30 cellular contexts compared by ENCODE assay signal in genomic region chr17:76667786-76668453, GRCh38. TPM values are rescaled to one million over a fixed set of nuclear protein-coding genes. Genes with fewer than 3 reads are reported as not detected.
A peak's percentile ranks its signal among the peaks of the same experiment; 100 is the strongest.
DNase-seq lines count a peak whose midpoint lies in the region; FAIRE-seq and TF ChIP-seq lines count a peak whose summit lies in the region.
"Had no signal": no experiment of that assay in that cellular context is flagged by ENCODE, and none has a peak within 500 bp of the region (broad histone marks: within the 10 kb centered on the region; RNA-seq: fewer than 3 reads in every experiment).

No MANE protein-coding gene starts in this region.

- dilution Hi-C loops in keratinocyte (cut with MboI; ENCODE audit: extremely low pct_ligation_motif_present, low sequenced_read_pairs), result no loop called here

- WGBS in thyroid gland, 2 donors, result 55 to 56% methylated on average over 14 of the region's 14 CpGs

- no peak overlapping the region for H3K4me3 Mint-ChIP-seq in activated naive CD4-positive, alpha-beta T cell treated with anti-CD3 and anti-CD28 coated beads, Interleukin-2, amount 50 U/mL, for 24 hours
- H3K4me3 Mint-ChIP-seq in activated naive CD4-positive, alpha-beta T cell treated with anti-CD3 and anti-CD28 coated beads, Interleukin-2, amount 10 ng/mL, durations not matched to agents 7 days and 5 days, result no peak overlapping the region
- no peak overlapping the region for H3K4me3 Mint-ChIP-seq in T-helper 2 cell treated with Interferon-gamma antibody and Interleukin-4, amounts not matched to agents 5 μg/mL and 100 μg/mL, for 36 hours
- H3K4me3 Mint-ChIP-seq: activated CD4-positive, alpha-beta memory T cell treated with anti-CD3 and anti-CD28 coated beads, Interleukin-2, amount 10 ng/mL, durations not matched to agents 7 days and 5 days; nephron; stimulated activated naive CD8-positive, alpha-beta T cell treated with anti-CD3 and anti-CD28 coated beads, Interleukin-15, Interleukin-2, amounts not matched to agents 100 ng/mL and 50 ng/mL, for 24 hours had no signal

- FAIRE-seq in bronchial epithelial cell (lab: Jason Lieb, UNC) (no peak), keratinocyte (lab: Jason Lieb, UNC) (no peak)
- FAIRE-seq: A204.1, HTR-8/SVneo, pancreas had no signal

- no peaks in the 10 kb centered on the region for H3K36me3 ChIP-seq in bronchial epithelial cell (ENCODE audit: control insufficient read depth, insufficient read depth, low read length)
- H3K36me3 ChIP-seq in keratinocyte (ENCODE audit: control insufficient read depth in 2 of 2, extremely low read depth in 1 of 2, insufficient read depth in 2 of 2, low read length in 2 of 2), result no peaks in the 10 kb centered on the region
- H3K36me3 ChIP-seq in thyroid gland, result no peaks in the 10 kb centered on the region
- H3K36me3 ChIP-seq: breast epithelium, colonic mucosa, heart right ventricle, MG63, pancreas, vagina had no signal

- no peaks in the 10 kb centered on the region for H3K9me3 Mint-ChIP-seq in activated naive CD4-positive, alpha-beta T cell treated with anti-CD3 and anti-CD28 coated beads, Interleukin-2, amount 50 U/mL, for 24 hours
- H3K9me3 Mint-ChIP-seq in activated naive CD4-positive, alpha-beta T cell treated with anti-CD3 and anti-CD28 coated beads, Interleukin-2, amount 10 ng/mL, durations not matched to agents 7 days and 5 days, result peaks cover 2% of the 10 kb centered on the region
- H3K9me3 Mint-ChIP-seq in T-helper 2 cell treated with Interferon-gamma antibody and Interleukin-4, amounts not matched to agents 5 μg/mL and 100 μg/mL, for 36 hours, result peaks cover 4% of the 10 kb centered on the region
- H3K9me3 Mint-ChIP-seq: activated CD4-positive, alpha-beta memory T cell treated with anti-CD3 and anti-CD28 coated beads, Interleukin-2, amount 10 ng/mL, durations not matched to agents 7 days and 5 days; nephron; stimulated activated naive CD8-positive, alpha-beta T cell treated with anti-CD3 and anti-CD28 coated beads, Interleukin-15, Interleukin-2, amounts not matched to agents 100 ng/mL and 50 ng/mL, for 24 hours had no signal

- no peak overlapping the region for H3K4me3 ChIP-seq in bronchial epithelial cell (ENCODE audit: low read depth, low read length)
- no peak overlapping the region for H3K4me3 ChIP-seq in keratinocyte (ENCODE audit: control insufficient read depth in 2 of 3, extremely low read depth in 1 of 3, insufficient read depth in 2 of 3, low read depth in 1 of 3, low read length in 3 of 3)
- no peak overlapping the region for H3K4me3 ChIP-seq in thyroid gland (replicated peaks in 1 of 3)
- H3K4me3 ChIP-seq: breast epithelium, colonic mucosa, heart right ventricle, MG63, mucosa of descending colon, pancreas, PC-9, smooth muscle cell, testis, vagina had no signal

- CTCF ChIA-PET in activated naive CD4-positive, alpha-beta T cell treated with anti-CD3 and anti-CD28 coated beads, Interleukin-2, amount 10 ng/mL, durations not matched to agents 7 days and 5 days (lab: Charles Lee), result interaction anchor here (0.6 to 0.7 kb wide), 2 partner anchors 16 to 45 kb away, joined by 3 read pairs; no protein-coding TSS in a partner anchor

- H4K20me1 ChIP-seq in keratinocyte (ENCODE audit: control insufficient read depth, extremely low read depth, insufficient read depth, low read length), result no peaks in the 10 kb centered on the region

- no peaks in the 10 kb centered on the region for H3K27me3 ChIP-seq in bronchial epithelial cell (ENCODE audit: control insufficient read depth, insufficient read depth, low read length)
- no peaks in the 10 kb centered on the region for H3K27me3 ChIP-seq in keratinocyte (ENCODE audit: control insufficient read depth, extremely low read depth, insufficient read depth, low read length)
- no peaks in the 10 kb centered on the region for H3K27me3 ChIP-seq in thyroid gland
- H3K27me3 ChIP-seq: breast epithelium, colonic mucosa, MG63, pancreas, testis, vagina had no signal

- peak overlapping the region; percentile 55 for H3K27ac Mint-ChIP-seq in activated naive CD4-positive, alpha-beta T cell treated with anti-CD3 and anti-CD28 coated beads, Interleukin-2, amount 50 U/mL, for 24 hours
- H3K27ac Mint-ChIP-seq in activated naive CD4-positive, alpha-beta T cell treated with anti-CD3 and anti-CD28 coated beads, Interleukin-2, amount 10 ng/mL, durations not matched to agents 7 days and 5 days, result no peak overlapping the region
- H3K27ac Mint-ChIP-seq in T-helper 2 cell treated with Interferon-gamma antibody and Interleukin-4, amounts not matched to agents 5 μg/mL and 100 μg/mL, for 36 hours, result no peak overlapping the region
- H3K27ac Mint-ChIP-seq: activated CD4-positive, alpha-beta memory T cell treated with anti-CD3 and anti-CD28 coated beads, Interleukin-2, amount 10 ng/mL, durations not matched to agents 7 days and 5 days; stimulated activated naive CD8-positive, alpha-beta T cell treated with anti-CD3 and anti-CD28 coated beads, Interleukin-15, Interleukin-2, amounts not matched to agents 100 ng/mL and 50 ng/mL, for 24 hours had no signal

- peaks cover 36% of the 10 kb centered on the region for H3K4me1 Mint-ChIP-seq in activated naive CD4-positive, alpha-beta T cell treated with anti-CD3 and anti-CD28 coated beads, Interleukin-2, amount 50 U/mL, for 24 hours
- peaks cover 29% of the 10 kb centered on the region for H3K4me1 Mint-ChIP-seq in activated naive CD4-positive, alpha-beta T cell treated with anti-CD3 and anti-CD28 coated beads, Interleukin-2, amount 10 ng/mL, durations not matched to agents 7 days and 5 days
- peaks cover 18% of the 10 kb centered on the region for H3K4me1 Mint-ChIP-seq in T-helper 2 cell treated with Interferon-gamma antibody and Interleukin-4, amounts not matched to agents 5 μg/mL and 100 μg/mL, for 36 hours (ENCODE audit: low read depth)

- peak overlapping the region; percentile 75 for H2AFZ ChIP-seq in keratinocyte (ENCODE audit: control insufficient read depth, low read length)
- H2AFZ ChIP-seq: PC-9 had no signal

- H3K36me3 Mint-ChIP-seq in activated naive CD4-positive, alpha-beta T cell treated with anti-CD3 and anti-CD28 coated beads, Interleukin-2, amount 50 U/mL, for 24 hours, result no peaks in the 10 kb centered on the region
- peaks cover 4% of the 10 kb centered on the region for H3K36me3 Mint-ChIP-seq in activated naive CD4-positive, alpha-beta T cell treated with anti-CD3 and anti-CD28 coated beads, Interleukin-2, amount 10 ng/mL, durations not matched to agents 7 days and 5 days
- H3K36me3 Mint-ChIP-seq in T-helper 2 cell treated with Interferon-gamma antibody and Interleukin-4, amounts not matched to agents 5 μg/mL and 100 μg/mL, for 36 hours (ENCODE audit: low read depth), result peaks cover 3% of the 10 kb centered on the region

- TF ChIP-seq CTCF in bronchial epithelial cell (IDR thresholded peaks at IDR 0.05; ENCODE audit: insufficient read depth, low read length, severe bottlenecking), result no peak
- TF ChIP-seq CTCF in keratinocyte (optimal IDR thresholded peaks at IDR 0.05 in 1 of 3, IDR thresholded peaks at IDR 0.05 in 1 of 3, conservative IDR thresholded peaks at IDR 0.05 in 1 of 3; ENCODE audit: extremely low read depth in 1 of 3, insufficient read depth in 2 of 3, low read length in 3 of 3), result no peak
- TF ChIP-seq CTCF in thyroid gland (IDR thresholded peaks at IDR 0.05), result no peak

- peak overlapping the region; percentile 30 for H3K9ac ChIP-seq in keratinocyte (ENCODE audit: control insufficient read depth, extremely low read depth, insufficient read depth, low read length)

- peak overlapping the region; percentile 32 for H3K27ac ChIP-seq in keratinocyte (ENCODE audit: control insufficient read depth, insufficient read depth, low read length)
- H3K27ac ChIP-seq in thyroid gland, result peak overlapping the region; percentile 91 to 96 (median 93)
- H3K27ac ChIP-seq: breast epithelium, colonic mucosa, heart right ventricle, pancreas, PC-9, testis, vagina had no signal

- H3K4me1 ChIP-seq in keratinocyte (ENCODE audit: control insufficient read depth, extremely low read depth, insufficient read depth, low read length) (peaks cover 37% of the 10 kb centered on the region), thyroid gland (peaks cover 42 to 55% of the 10 kb centered on the region in 2 donors)

- no peak for DNase-seq in activated naive CD4-positive, alpha-beta T cell treated with anti-CD3 and anti-CD28 coated beads, Interleukin-2, amount 10 ng/mL, durations not matched to agents 7 days and 5 days
- DNase-seq in bronchial epithelial cell (ENCODE audit: low read depth), result peak; percentile 80
- no peak for DNase-seq in keratinocyte (ENCODE audit: low read depth, low spot score)
- DNase-seq in thyroid gland, result peak in 1 of 2 donors; percentile 25
- no peak for DNase-seq in cardiac septum (ENCODE audit: low spot score)
- DNase-seq in stimulated activated CD4-positive, alpha-beta T cell treated with anti-CD3 and anti-CD28 coated beads, Interleukin-2, amount 100 ng/mL, for 24 hours, result no peak
- no peak for DNase-seq in T-helper 2 cell treated with Interferon-gamma antibody and Interleukin-4, amounts not matched to agents 5 μg/mL and 100 μg/mL, for 36 hours (ENCODE audit: low spot score)
- DNase-seq: activated CD4-positive, alpha-beta memory T cell treated with anti-CD3 and anti-CD28 coated beads, Interleukin-2, amount 10 ng/mL, durations not matched to agents 7 days and 5 days; activated CD4-positive, alpha-beta T cell treated with anti-CD3 and anti-CD28 coated beads for 1 hour; colonic mucosa; foreskin melanocyte; heart right ventricle; KG1; mucosa of descending colon; NCI-H1105 treated with DMSO at 0.1 percent for 48 hours; NCI-H2029; NCI-H2227 treated with DMSO at 0.1 percent for 48 hours; pancreas; PC-9; testis had no signal

- intact Hi-C loops in thyroid gland (cut with DNase I) (no loop called here), cardiac septum (cut with DNase I) (no loop called here)

- H3K9me3 ChIP-seq in keratinocyte (ENCODE audit: control insufficient read depth, low read depth, low read length) (no peaks in the 10 kb centered on the region), thyroid gland (no peaks in the 10 kb centered on the region)
- H3K9me3 ChIP-seq: breast epithelium, colonic mucosa, heart right ventricle, MG63, mucosa of descending colon, pancreas, testis, vagina had no signal

- peaks cover 2% of the 10 kb centered on the region for H3K9me1 ChIP-seq in keratinocyte (ENCODE audit: control insufficient read depth, extremely low read depth, insufficient read depth, low read length)

- H3K79me2 ChIP-seq in keratinocyte (ENCODE audit: control insufficient read depth, insufficient read depth, low read length), result no peaks in the 10 kb centered on the region

- H3K4me2 ChIP-seq in keratinocyte (ENCODE audit: control insufficient read depth, extremely low read depth, insufficient read depth, low read depth, low read length), result peak overlapping the region; percentile 61
- H3K4me2 ChIP-seq: PC-9, smooth muscle cell had no signal

- no peaks in the 10 kb centered on the region for H3K27me3 Mint-ChIP-seq in activated naive CD4-positive, alpha-beta T cell treated with anti-CD3 and anti-CD28 coated beads, Interleukin-2, amount 50 U/mL, for 24 hours
- peaks cover 48% of the 10 kb centered on the region for H3K27me3 Mint-ChIP-seq in activated naive CD4-positive, alpha-beta T cell treated with anti-CD3 and anti-CD28 coated beads, Interleukin-2, amount 10 ng/mL, durations not matched to agents 7 days and 5 days
- peaks cover 11% of the 10 kb centered on the region for H3K27me3 Mint-ChIP-seq in T-helper 2 cell treated with Interferon-gamma antibody and Interleukin-4, amounts not matched to agents 5 μg/mL and 100 μg/mL, for 36 hours (ENCODE audit: low read depth)
- H3K27me3 Mint-ChIP-seq: stimulated activated naive CD8-positive, alpha-beta T cell treated with anti-CD3 and anti-CD28 coated beads, Interleukin-15, Interleukin-2, amounts not matched to agents 100 ng/mL and 50 ng/mL, for 24 hours had no signal

- TF ChIP-seq POLR2A in thyroid gland (IDR thresholded peaks at IDR 0.05), result no peak

RNA-seq across cellular contexts. Expression of gene ST6GALNAC1, which starts 24.4 kb away (rescaled TPM):
- total RNA-seq in bronchial epithelial cell (5.0 and 10.8 TPM in 2 replicates), thyroid gland (1 to 10 TPM in 2 of 4 donors, under 1 TPM in 2; 0.29 to 7.0 (median 1.1) TPM), cardiac septum (1.9 TPM)
- polyA plus RNA-seq in keratinocyte, result 0.28 to 0.84 TPM (median 0.46 TPM) in 3 replicates
- polyA plus RNA-seq in keratinocyte (2011; ENCODE audit: low read depth), result 0.29 TPM
- 0.16 and 0.41 TPM in 2 replicates for polyA plus RNA-seq in keratinocyte (2011; cell fraction: cytosol; rRNA removed)
- polyA plus RNA-seq in keratinocyte (2011; cell fraction: nucleus; rRNA removed), result 0.44 and 0.76 TPM in 2 replicates
- 0.32 and 0.45 TPM in 2 replicates for polyA plus RNA-seq in keratinocyte (2012; ENCODE audit: low replicate concordance)
- 0.33 to 0.86 TPM (median 0.36 TPM) in 3 replicates for polyA minus RNA-seq in keratinocyte
- polyA minus RNA-seq in keratinocyte (2011; cell fraction: cytosol; rRNA and poly(A)+ RNA removed), result not detected
- polyA minus RNA-seq in keratinocyte (2011; cell fraction: nucleus; rRNA and poly(A)+ RNA removed), result 0.63 and 1.1 TPM in 2 replicates
- total RNA-seq: lung microvascular endothelial cell, smooth muscle cell had no signal
- polyA plus RNA-seq: smooth muscle cell had no signal

RNA-seq across cellular contexts. Expression of gene MXRA7, which starts 42.8 kb away (rescaled TPM):
- total RNA-seq in bronchial epithelial cell (80.6 and 95.9 TPM in 2 replicates), thyroid gland (100 to 1,000 TPM; 362 to 576 (median 421) TPM), cardiac septum (666 TPM)
- polyA plus RNA-seq in keratinocyte, result 113 to 118 TPM (median 114 TPM) in 3 replicates
- polyA plus RNA-seq in keratinocyte (2011; ENCODE audit: low read depth), result 33.4 TPM
- 123 and 172 TPM in 2 replicates for polyA plus RNA-seq in keratinocyte (2011; cell fraction: cytosol; rRNA removed)
- 70.8 and 71.4 TPM in 2 replicates for polyA plus RNA-seq in keratinocyte (2011; cell fraction: nucleus; rRNA removed)
- 85.9 and 96.7 TPM in 2 replicates for polyA plus RNA-seq in keratinocyte (2012; ENCODE audit: low replicate concordance)
- polyA minus RNA-seq in keratinocyte, result 64.9 to 161 TPM (median 87.3 TPM) in 3 replicates
- 82.7 TPM for polyA minus RNA-seq in keratinocyte (2011; cell fraction: cytosol; rRNA and poly(A)+ RNA removed)
- polyA minus RNA-seq in keratinocyte (2011; cell fraction: nucleus; rRNA and poly(A)+ RNA removed), result 21.7 and 52.1 TPM in 2 replicates

RNA-seq across cellular contexts. Expression of gene JMJD6, which starts 58.5 kb away (rescaled TPM):
- total RNA-seq in bronchial epithelial cell, result 16.6 and 19.5 TPM in 2 replicates
- polyA plus RNA-seq in keratinocyte, result 11.0 to 14.6 TPM (median 12.0 TPM) in 3 replicates
- 27.7 TPM for polyA plus RNA-seq in keratinocyte (2011; ENCODE audit: low read depth)
- 8.1 and 10.9 TPM in 2 replicates for polyA plus RNA-seq in keratinocyte (2011; cell fraction: cytosol; rRNA removed)
- 19.0 and 23.1 TPM in 2 replicates for polyA plus RNA-seq in keratinocyte (2011; cell fraction: nucleus; rRNA removed)
- 28.4 and 34.2 TPM in 2 replicates for polyA plus RNA-seq in keratinocyte (2012; ENCODE audit: low replicate concordance)
- 4.6 to 20.5 TPM (median 6.6 TPM) in 3 replicates for polyA minus RNA-seq in keratinocyte
- 10.4 TPM for polyA minus RNA-seq in keratinocyte (2011; cell fraction: cytosol; rRNA and poly(A)+ RNA removed)
- 4.7 and 8.1 TPM in 2 replicates for polyA minus RNA-seq in keratinocyte (2011; cell fraction: nucleus; rRNA and poly(A)+ RNA removed)
- 10 to 100 TPM; 12.2 to 24.2 (median 20.7) TPM for total RNA-seq in thyroid gland
- 60.7 TPM for total RNA-seq in cardiac septum

RNA-seq across cellular contexts. Expression of gene METTL23, which starts 58.7 kb away (rescaled TPM):
- total RNA-seq in bronchial epithelial cell (18.7 and 22.3 TPM in 2 replicates), thyroid gland (10 to 100 TPM; 33.6 to 58.3 (median 51.3) TPM), cardiac septum (21.4 TPM)
- 32.3 to 48.3 TPM (median 37.6 TPM) in 3 replicates for polyA plus RNA-seq in keratinocyte
- 25.5 TPM for polyA plus RNA-seq in keratinocyte (2011; ENCODE audit: low read depth)
- polyA plus RNA-seq in keratinocyte (2011; cell fraction: cytosol; rRNA removed), result 29.6 and 46.7 TPM in 2 replicates
- 33.2 and 35.7 TPM in 2 replicates for polyA plus RNA-seq in keratinocyte (2011; cell fraction: nucleus; rRNA removed)
- 26.7 and 26.9 TPM in 2 replicates for polyA plus RNA-seq in keratinocyte (2012; ENCODE audit: low replicate concordance)
- 5.5 to 22.8 TPM (median 12.5 TPM) in 3 replicates for polyA minus RNA-seq in keratinocyte
- polyA minus RNA-seq in keratinocyte (2011; cell fraction: cytosol; rRNA and poly(A)+ RNA removed), result 13.2 TPM
- polyA minus RNA-seq in keratinocyte (2011; cell fraction: nucleus; rRNA and poly(A)+ RNA removed), result 7.7 and 11.8 TPM in 2 replicates
